18 cellular contexts compared by ENCODE assay signal in genomic region chr11:88305430-88305829, GRCh38.
"Had no signal": no experiment of that assay in that cellular context is flagged by ENCODE, and none has a peak within 500 bp of the region (broad histone marks: within the 10 kb centered on the region; RNA-seq: fewer than 3 reads in every experiment).

No MANE protein-coding gene starts in this region.

- H3K4me1 Mint-ChIP-seq: brain had no signal

- H3K9me3 ChIP-seq: left lung, thoracic aorta, upper lobe of left lung had no signal

- H3K27ac ChIP-seq: left lung, thoracic aorta, upper lobe of left lung had no signal

- H3K4me3 Mint-ChIP-seq: activated CD4-positive, alpha-beta T cell treated with anti-CD3 and anti-CD28 coated beads, Interleukin-2, amount 10 ng/mL, durations not matched to agents 24 days and 14 days; activated naive CD8-positive, alpha-beta T cell treated with anti-CD3 and anti-CD28 coated beads, Interleukin-2, amount 10 ng/mL, durations not matched to agents 7 days and 5 days; activated T-helper 17 cell treated with anti-CD3 and anti-CD28 coated beads, Interleukin-2, amount 50 U/mL, for 72 hours; brain; stimulated activated naive B cell treated with anti-CD40 and anti-IgM and Interleukin-4, amounts not matched to agents 10 μg/mL and 1 μg/mL and 100 μg/mL, for 72 hours; T-helper 17 cell had no signal

- H3K9me3 Mint-ChIP-seq: stimulated activated naive B cell treated with anti-CD40 and anti-IgM and Interleukin-4, amounts not matched to agents 10 μg/mL and 1 μg/mL and 100 μg/mL, for 72 hours had no signal

- FAIRE-seq: colon, frontal cortex had no signal

- H3K27ac Mint-ChIP-seq: activated CD4-positive, alpha-beta T cell treated with anti-CD3 and anti-CD28 coated beads, Interleukin-2, amount 10 ng/mL, durations not matched to agents 24 days and 14 days; activated naive CD8-positive, alpha-beta T cell treated with anti-CD3 and anti-CD28 coated beads, Interleukin-2, amount 10 ng/mL, durations not matched to agents 7 days and 5 days; activated T-helper 17 cell treated with anti-CD3 and anti-CD28 coated beads, Interleukin-2, amount 50 U/mL, for 72 hours; brain; T-helper 17 cell had no signal

- H3K4me3 ChIP-seq: left lung, thoracic aorta, upper lobe of left lung had no signal

- H3K36me3 ChIP-seq: thoracic aorta had no signal

- DNase-seq: activated CD4-positive, alpha-beta T cell treated with anti-CD3 and anti-CD28 coated beads, Interleukin-2, amount 10 ng/mL, durations not matched to agents 24 days and 14 days; activated naive CD4-positive, alpha-beta T cell treated with Interleukin-2 at 50 U/mL for 16 hours; activated naive CD8-positive, alpha-beta T cell treated with anti-CD3 and anti-CD28 coated beads, Interleukin-2, amount 10 ng/mL, durations not matched to agents 7 days and 5 days; anterior cingulate cortex; caudate nucleus; head of caudate nucleus; left lung; midbrain; occipital lobe; posterior cingulate gyrus; stimulated activated naive B cell treated with anti-CD40 and anti-IgM and Interleukin-4, amounts not matched to agents 10 μg/mL and 1 μg/mL and 100 μg/mL, for 72 hours; T-helper 17 cell; upper lobe of left lung had no signal

- H3K27me3 Mint-ChIP-seq: activated CD4-positive, alpha-beta T cell treated with anti-CD3 and anti-CD28 coated beads, Interleukin-2, amount 10 ng/mL, durations not matched to agents 24 days and 14 days; activated naive CD8-positive, alpha-beta T cell treated with anti-CD3 and anti-CD28 coated beads, Interleukin-2, amount 10 ng/mL, durations not matched to agents 7 days and 5 days; activated T-helper 17 cell treated with anti-CD3 and anti-CD28 coated beads, Interleukin-2, amount 50 U/mL, for 72 hours; brain; stimulated activated naive B cell treated with anti-CD40 and anti-IgM and Interleukin-4, amounts not matched to agents 10 μg/mL and 1 μg/mL and 100 μg/mL, for 72 hours; T-helper 17 cell had no signal

- H3K27me3 ChIP-seq: left lung, upper lobe of left lung had no signal

- ATAC-seq: activated T-helper 17 cell treated with anti-CD3 and anti-CD28 coated beads, Interleukin-2, amount 50 U/mL, for 72 hours; left lung; stimulated activated naive B cell treated with anti-CD40 and anti-IgM and Interleukin-4, amounts not matched to agents 10 μg/mL and 1 μg/mL and 100 μg/mL, for 72 hours; T-helper 17 cell had no signal
